In genomic region chr3:48335290-48335689, GRCh38 we compare ENCODE assay signal across 10 cellular contexts. TPM values are rescaled to one million over a fixed set of nuclear protein-coding genes. Genes with fewer than 3 reads are reported as not detected.
"Had no signal": no experiment of that assay in that cellular context is flagged by ENCODE, and none has a peak within 500 bp of the region (broad histone marks: within the 10 kb centered on the region; RNA-seq: fewer than 3 reads in every experiment).

No MANE protein-coding gene starts in this region.

RNA-seq across cellular contexts. Expression of gene SPINK8, which starts 1.8 kb away (rescaled TPM):
- total RNA-seq: activated B cell treated with CpG ODN at 0.5 μM for 24 hours; activated CD4-positive, alpha-beta T cell treated with anti-CD3 and anti-CD28 coated beads, Interleukin-2, amount 10 ng/mL, durations not matched to agents 24 days and 14 days; activated CD8-positive, alpha-beta memory T cell treated with anti-CD3 and anti-CD28 coated beads, Interleukin-2, amount 10 ng/mL, durations not matched to agents 7 days and 5 days; activated T-helper 1 cell treated with anti-CD3 and anti-CD28 coated beads, Interleukin-12 subunit alpha, Interleukin-12 subunit beta, Interleukin-2, Interleukin-4 antibody, amounts not matched to agents 30 ng/mL and 10 ng/mL and 1 ng/mL, durations not matched to agents 14 hours and 24 hours and 36 hours; aorta; breast epithelium; chondrocyte; K562; MCF 10A; PC-3 had no signal

RNA-seq across cellular contexts. Expression of gene FBXW12, which starts 36.7 kb away (rescaled TPM):
- total RNA-seq: activated B cell treated with CpG ODN at 0.5 μM for 24 hours; activated CD8-positive, alpha-beta memory T cell treated with anti-CD3 and anti-CD28 coated beads, Interleukin-2, amount 10 ng/mL, durations not matched to agents 7 days and 5 days; activated T-helper 1 cell treated with anti-CD3 and anti-CD28 coated beads, Interleukin-12 subunit alpha, Interleukin-12 subunit beta, Interleukin-2, Interleukin-4 antibody, amounts not matched to agents 30 ng/mL and 10 ng/mL and 1 ng/mL, durations not matched to agents 14 hours and 24 hours and 36 hours; aorta; chondrocyte; K562; MCF 10A; PC-3 had no signal
